ENCODE assay signal across 1 cellular context in the genomic region with DNA sequence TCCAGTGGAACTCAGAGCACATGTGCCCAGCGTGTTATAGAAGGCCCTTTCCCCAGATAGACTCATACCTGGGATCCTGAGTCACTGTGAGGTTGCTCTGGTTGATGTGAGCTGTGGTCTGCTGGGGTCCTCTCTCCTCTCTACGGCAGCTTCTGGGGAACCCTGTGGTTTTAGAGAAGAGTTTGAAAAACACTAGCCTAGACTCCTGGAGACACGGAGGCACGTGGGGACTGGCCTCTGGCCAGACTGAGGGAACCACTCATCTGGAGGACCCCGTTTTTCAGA.
TF ChIP-seq lines count a peak whose summit lies in the region.

No MANE protein-coding gene starts in this region.

TF ChIP-seq in IMR-90, 13 proteins besides CTCF, POLR2A, EP300 and RAD21:
- TF ChIP-seq, protein P1, sequence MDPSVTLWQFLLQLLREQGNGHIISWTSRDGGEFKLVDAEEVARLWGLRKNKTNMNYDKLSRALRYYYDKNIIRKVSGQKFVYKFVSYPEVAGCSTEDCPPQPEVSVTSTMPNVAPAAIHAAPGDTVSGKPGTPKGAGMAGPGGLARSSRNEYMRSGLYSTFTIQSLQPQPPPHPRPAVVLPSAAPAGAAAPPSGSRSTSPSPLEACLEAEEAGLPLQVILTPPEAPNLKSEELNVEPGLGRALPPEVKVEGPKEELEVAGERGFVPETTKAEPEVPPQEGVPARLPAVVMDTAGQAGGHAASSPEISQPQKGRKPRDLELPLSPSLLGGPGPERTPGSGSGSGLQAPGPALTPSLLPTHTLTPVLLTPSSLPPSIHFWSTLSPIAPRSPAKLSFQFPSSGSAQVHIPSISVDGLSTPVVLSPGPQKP (IDR thresholded peaks at IDR 0.05; ENCODE audit: borderline replicate concordance, low read depth, low read length): no peak
- TF ChIP-seq RFX5 (IDR thresholded peaks at IDR 0.05; ENCODE audit: low read depth, low read length): no peak
- no peak for TF ChIP-seq CEBPB (IDR thresholded peaks at IDR 0.05; ENCODE audit: low read depth, low read length)
